ENCODE assay signal across 1 cellular context in the genomic region with DNA sequence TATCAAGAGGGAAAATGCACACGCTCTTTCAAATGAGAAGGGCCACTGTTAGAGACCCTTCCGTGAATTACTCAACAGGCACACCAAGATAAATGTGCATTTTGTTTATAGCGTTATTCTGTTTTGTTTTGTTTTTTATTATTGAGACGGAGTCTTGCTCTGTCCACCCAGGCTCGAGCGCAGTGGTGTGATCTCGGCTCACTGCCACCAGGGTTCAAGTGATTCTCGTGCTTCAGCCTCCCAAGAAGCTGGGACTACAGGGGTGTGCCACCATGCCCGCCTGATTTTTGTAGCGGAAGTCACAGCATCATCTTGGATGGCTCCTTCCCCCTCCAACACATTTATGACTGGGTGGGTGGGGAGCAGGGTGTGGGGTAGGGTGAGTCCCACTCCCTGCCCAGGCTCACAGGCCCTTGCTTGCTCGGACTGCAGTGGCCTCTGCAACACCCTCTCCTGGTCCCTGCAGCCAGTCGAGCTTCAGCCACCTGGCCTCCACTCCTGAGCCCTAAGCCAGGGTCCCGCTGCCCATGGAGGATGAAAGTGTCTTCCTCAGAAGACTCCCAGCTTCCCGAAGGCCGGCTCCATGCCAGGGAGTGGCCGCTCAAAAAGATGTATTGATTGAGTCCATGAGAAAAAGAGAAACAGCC.
TF ChIP-seq lines count a peak whose summit lies in the region.

No MANE protein-coding gene starts in this region.

TF ChIP-seq in H1, 55 proteins besides CTCF, POLR2A, EP300 and RAD21 (continued from another document):
- TF ChIP-seq, protein P1, sequence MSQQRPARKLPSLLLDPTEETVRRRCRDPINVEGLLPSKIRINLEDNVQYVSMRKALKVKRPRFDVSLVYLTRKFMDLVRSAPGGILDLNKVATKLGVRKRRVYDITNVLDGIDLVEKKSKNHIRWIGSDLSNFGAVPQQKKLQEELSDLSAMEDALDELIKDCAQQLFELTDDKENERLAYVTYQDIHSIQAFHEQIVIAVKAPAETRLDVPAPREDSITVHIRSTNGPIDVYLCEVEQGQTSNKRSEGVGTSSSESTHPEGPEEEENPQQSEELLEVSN (IDR thresholded peaks at IDR 0.05): no peak
- TF ChIP-seq SUZ12 (IDR thresholded peaks at IDR 0.05; ENCODE audit: low read length): no peak
- TF ChIP-seq, protein P2, sequence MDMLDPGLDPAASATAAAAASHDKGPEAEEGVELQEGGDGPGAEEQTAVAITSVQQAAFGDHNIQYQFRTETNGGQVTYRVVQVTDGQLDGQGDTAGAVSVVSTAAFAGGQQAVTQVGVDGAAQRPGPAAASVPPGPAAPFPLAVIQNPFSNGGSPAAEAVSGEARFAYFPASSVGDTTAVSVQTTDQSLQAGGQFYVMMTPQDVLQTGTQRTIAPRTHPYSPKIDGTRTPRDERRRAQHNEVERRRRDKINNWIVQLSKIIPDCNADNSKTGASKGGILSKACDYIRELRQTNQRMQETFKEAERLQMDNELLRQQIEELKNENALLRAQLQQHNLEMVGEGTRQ (IDR thresholded peaks at IDR 0.05; ENCODE audit: low read length): no peak
- TF ChIP-seq, protein P3, sequence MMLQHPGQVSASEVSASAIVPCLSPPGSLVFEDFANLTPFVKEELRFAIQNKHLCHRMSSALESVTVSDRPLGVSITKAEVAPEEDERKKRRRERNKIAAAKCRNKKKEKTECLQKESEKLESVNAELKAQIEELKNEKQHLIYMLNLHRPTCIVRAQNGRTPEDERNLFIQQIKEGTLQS (IDR thresholded peaks at IDR 0.05; ENCODE audit: insufficient read depth, low read depth, low read length): no peak
- TF ChIP-seq SP2 (IDR thresholded peaks at IDR 0.05; ENCODE audit: low read length): no peak
- TF ChIP-seq GTF2F1 (IDR thresholded peaks at IDR 0.05; ENCODE audit: borderline replicate concordance, low read depth, low read length): no peak
